ENCODE assay signal across 18 cellular contexts in the genomic region with DNA sequence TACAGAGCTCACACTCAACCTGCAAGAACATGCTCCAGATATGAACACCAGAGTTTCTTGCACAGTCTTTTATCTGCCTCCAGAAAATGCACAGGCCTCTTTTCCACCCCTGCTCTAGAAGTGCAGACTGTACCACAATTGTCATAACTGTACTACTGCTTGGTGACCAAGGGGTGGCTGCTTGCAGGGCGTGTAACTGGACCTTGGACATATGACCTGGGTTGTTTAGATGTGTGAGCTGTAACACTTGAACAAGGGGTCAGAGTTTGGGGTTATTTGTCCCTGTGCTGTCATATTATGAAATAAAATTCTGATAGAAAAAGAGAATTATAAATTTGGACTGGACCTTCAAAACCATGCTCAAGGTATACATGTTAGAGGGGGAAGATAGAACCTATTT.
DNase-seq lines count a peak whose midpoint lies in the region; ATAC-seq and TF ChIP-seq lines count a peak whose summit lies in the region.
"Had no signal": no experiment of that assay in that cellular context is flagged by ENCODE, and none has a peak within 500 bp of the region (broad histone marks: within the 10 kb centered on the region; RNA-seq: fewer than 3 reads in every experiment).

No MANE protein-coding gene starts in this region.

- CTCF ChIA-PET in CD4-positive, alpha-beta memory T cell (lab: Charles Lee; ENCODE audit: partially characterized antibody), result no interaction called here

- intact Hi-C loops in mucosa of descending colon (cut with DNase I, micrococcal nuclease), result no loop called here
- intact Hi-C loops in CD14-positive monocyte (cut with micrococcal nuclease), result no loop called here
- intact Hi-C loops in CD4-positive, alpha-beta memory T cell (cut with micrococcal nuclease), result no loop called here

- peak; percentile 1 for DNase-seq in fibroblast of gingiva (ENCODE audit: low read depth)
- DNase-seq in left lobe of liver (ENCODE audit: low spot score), result no peak
- DNase-seq in mucosa of descending colon, result peak in 1 of 3 donors; percentile 22
- no peak for DNase-seq in CD14-positive monocyte (ENCODE audit: low spot score)
- no peak for DNase-seq in CD4-positive, alpha-beta memory T cell
- DNase-seq in HPDE6-E6E7 (ENCODE audit: extremely low spot score), result no peak
- DNase-seq: Calu3; CD4-positive, alpha-beta T cell; COR-L47; DMS53; DMS79 treated with DMSO at 0.1 percent for 48 hours; GF-D8; GOT3 had no signal

- H3K4me1 Mint-ChIP-seq in CD14-positive monocyte, result no peaks in the 10 kb centered on the region
- no peaks in the 10 kb centered on the region for H3K4me1 Mint-ChIP-seq in CD4-positive, alpha-beta memory T cell
- H3K4me1 Mint-ChIP-seq: B cell had no signal

- no peak overlapping the region for H3K4me3 Mint-ChIP-seq in CD14-positive monocyte
- peak overlapping the region in 1 of 8 donors; percentile 22 for H3K4me3 Mint-ChIP-seq in CD4-positive, alpha-beta memory T cell
- H3K4me3 Mint-ChIP-seq: B cell; CD4-positive, alpha-beta T cell had no signal

- H3K36me3 Mint-ChIP-seq in CD14-positive monocyte, result no peaks in the 10 kb centered on the region
- no peaks in the 10 kb centered on the region for H3K36me3 Mint-ChIP-seq in CD4-positive, alpha-beta memory T cell

- no peak for TF ChIP-seq CTCF in mucosa of descending colon (IDR thresholded peaks at IDR 0.05)
- TF ChIP-seq CTCF in CD14-positive monocyte (IDR thresholded peaks at IDR 0.05), result no peak

- H3K27me3 ChIP-seq in CD4-positive, alpha-beta memory T cell (ENCODE audit: insufficient read depth, low read length), result no peaks in the 10 kb centered on the region
- H3K27me3 ChIP-seq: BLaER1 had no signal

- H3K9me3 Mint-ChIP-seq in CD14-positive monocyte, result peaks cover 0 to 2% (median 0%) of the 10 kb centered on the region in 7 donors
- peaks cover 0 to 4% (median under 1%) of the 10 kb centered on the region in 8 donors for H3K9me3 Mint-ChIP-seq in CD4-positive, alpha-beta memory T cell

- POLR2A ChIA-PET in CD4-positive, alpha-beta memory T cell (lab: Charles Lee; ENCODE audit: partially characterized antibody), result interaction anchor here (0.6 kb wide), 1 partner anchor 23 kb away, joined by 3 read pairs; no protein-coding TSS in a partner anchor

- H3K4me1 ChIP-seq in mucosa of descending colon (ENCODE audit: low read depth), result no peaks in the 10 kb centered on the region
- H3K4me1 ChIP-seq in CD4-positive, alpha-beta memory T cell (ENCODE audit: insufficient read depth, low read length), result no peaks in the 10 kb centered on the region
- H3K4me1 ChIP-seq: BLaER1, HAP-1 had no signal

- H3K27me3 Mint-ChIP-seq in CD14-positive monocyte (ENCODE audit: low read depth in 3 of 3), result no peaks in the 10 kb centered on the region
- H3K27me3 Mint-ChIP-seq in CD4-positive, alpha-beta memory T cell, result no peaks in the 10 kb centered on the region
- H3K27me3 Mint-ChIP-seq: B cell; CD4-positive, alpha-beta T cell had no signal

- no peak overlapping the region for H3K27ac ChIP-seq in CD4-positive, alpha-beta memory T cell (ENCODE audit: low read depth, low read length)
- H3K27ac ChIP-seq: 22Rv1, BLaER1, C4-2B had no signal

- no peak overlapping the region for H3K4me3 ChIP-seq in mucosa of descending colon
- H3K4me3 ChIP-seq in CD4-positive, alpha-beta memory T cell (ENCODE audit: low read length in 2 of 2), result no peak overlapping the region
- H3K4me3 ChIP-seq: BLaER1, HAP-1 had no signal

- no peaks in the 10 kb centered on the region for H3K36me3 ChIP-seq in mucosa of descending colon (ENCODE audit: low read depth)
- H3K36me3 ChIP-seq in CD4-positive, alpha-beta memory T cell (ENCODE audit: insufficient read depth, low read length), result no peaks in the 10 kb centered on the region
- H3K36me3 ChIP-seq: BLaER1, HAP-1 had no signal

- H3K9me3 ChIP-seq in mucosa of descending colon, result no peaks in the 10 kb centered on the region
- no peaks in the 10 kb centered on the region for H3K9me3 ChIP-seq in CD4-positive, alpha-beta memory T cell (ENCODE audit: control insufficient read depth in 1 of 2, low read length in 2 of 2)
- H3K9me3 ChIP-seq: BLaER1, HAP-1 had no signal

- ATAC-seq in left lobe of liver (peak; percentile 53), mucosa of descending colon (peak; percentile 80)

- H3K27ac Mint-ChIP-seq in CD14-positive monocyte, result no peak overlapping the region
- no peak overlapping the region for H3K27ac Mint-ChIP-seq in CD4-positive, alpha-beta memory T cell
- H3K27ac Mint-ChIP-seq: B cell; CD4-positive, alpha-beta T cell had no signal
